11 cellular contexts compared by ENCODE assay signal in genomic region chr1:23149110-23149509, GRCh38. TPM values are rescaled to one million over a fixed set of nuclear protein-coding genes. Genes with fewer than 3 reads are reported as not detected.
DNase-seq lines count a peak whose midpoint lies in the region; ATAC-seq and TF ChIP-seq lines count a peak whose summit lies in the region.
"Had no signal": no experiment of that assay in that cellular context is flagged by ENCODE, and none has a peak within 500 bp of the region (broad histone marks: within the 10 kb centered on the region; RNA-seq: fewer than 3 reads in every experiment).

No MANE protein-coding gene starts in this region.

- intact Hi-C loops in activated T-helper 1 cell treated with anti-CD3 and anti-CD28 coated beads, Interleukin-12 subunit alpha, Interleukin-12 subunit beta, Interleukin-2, Interleukin-4 antibody, amounts not matched to agents 30 ng/mL and 10 ng/mL and 1 ng/mL, durations not matched to agents 14 hours and 24 hours and 36 hours (cut with micrococcal nuclease), result no loop called here
- intact Hi-C loops in vagina (cut with DNase I), result no loop called here

- peak overlapping the region; percentile 20 for H3K27ac Mint-ChIP-seq in activated T-helper 1 cell treated with anti-CD3 and anti-CD28 coated beads, Interleukin-12 subunit alpha, Interleukin-12 subunit beta, Interleukin-2, Interleukin-4 antibody, amounts not matched to agents 30 ng/mL and 10 ng/mL and 1 ng/mL, durations not matched to agents 14 hours and 24 hours and 36 hours

- H3K36me3 ChIP-seq in mucosa of rectum (ENCODE audit: control insufficient read depth in 2 of 2, insufficient read depth in 2 of 2, low read length in 2 of 2) (no peaks in the 10 kb centered on the region), vagina (no peaks in the 10 kb centered on the region)
- H3K36me3 ChIP-seq: HAP-1 had no signal

- ATAC-seq in HG03108 (IDR thresholded peaks at IDR 0.05; ENCODE audit: unreplicated experiment) (peak; percentile 87), HG02678 (IDR thresholded peaks at IDR 0.05; ENCODE audit: unreplicated experiment) (no peak)
- ATAC-seq: natural killer cell had no signal

- no peaks in the 10 kb centered on the region for H3K9me3 Mint-ChIP-seq in activated T-helper 1 cell treated with anti-CD3 and anti-CD28 coated beads, Interleukin-12 subunit alpha, Interleukin-12 subunit beta, Interleukin-2, Interleukin-4 antibody, amounts not matched to agents 30 ng/mL and 10 ng/mL and 1 ng/mL, durations not matched to agents 14 hours and 24 hours and 36 hours
- H3K9me3 Mint-ChIP-seq: natural killer cell had no signal

- TF ChIP-seq POLR2A in vagina (IDR thresholded peaks at IDR 0.05), result no peak

- H3K27ac ChIP-seq in mucosa of rectum (ENCODE audit: low read depth in 2 of 2, low read length in 2 of 2), result peak overlapping the region; percentile 45 to 72
- H3K27ac ChIP-seq in vagina, result no peak overlapping the region

- H3K4me3 Mint-ChIP-seq in activated T-helper 1 cell treated with anti-CD3 and anti-CD28 coated beads, Interleukin-12 subunit alpha, Interleukin-12 subunit beta, Interleukin-2, Interleukin-4 antibody, amounts not matched to agents 30 ng/mL and 10 ng/mL and 1 ng/mL, durations not matched to agents 14 hours and 24 hours and 36 hours, result no peak overlapping the region
- H3K4me3 Mint-ChIP-seq: natural killer cell had no signal

- H3K4me3 ChIP-seq in mucosa of rectum (ENCODE audit: low read length in 2 of 2), result no peak overlapping the region
- no peak overlapping the region for H3K4me3 ChIP-seq in vagina
- H3K4me3 ChIP-seq: HAP-1 had no signal

- H3K4me1 ChIP-seq in mucosa of rectum (ENCODE audit: control insufficient read depth in 2 of 2, insufficient read depth in 2 of 2, low read length in 2 of 2), result peaks cover 6 to 12% of the 10 kb centered on the region in 2 donors
- peaks cover 38% of the 10 kb centered on the region for H3K4me1 ChIP-seq in vagina

- DNase-seq in NCI-H510A treated with DMSO at 0.1 percent for 48 hours (lab: John Stamatoyannopoulos, UW) (peak; percentile 42), NCI-H510A (lab: John Stamatoyannopoulos, UW) (no peak), COLO668 (lab: John Stamatoyannopoulos, UW; ENCODE audit: unreplicated experiment) (no peak), vagina (ENCODE audit: extremely low spot score in 2 of 2) (no peak)
- DNase-seq in activated T-helper 1 cell treated with anti-CD3 and anti-CD28 coated beads, Interleukin-12 subunit alpha, Interleukin-12 subunit beta, Interleukin-2, Interleukin-4 antibody, amounts not matched to agents 30 ng/mL and 10 ng/mL and 1 ng/mL, durations not matched to agents 14 hours and 24 hours and 36 hours (ENCODE audit: low spot score), result no peak
- DNase-seq: natural killer cell, NCI-H524 had no signal

- H3K27me3 Mint-ChIP-seq in activated T-helper 1 cell treated with anti-CD3 and anti-CD28 coated beads, Interleukin-12 subunit alpha, Interleukin-12 subunit beta, Interleukin-2, Interleukin-4 antibody, amounts not matched to agents 30 ng/mL and 10 ng/mL and 1 ng/mL, durations not matched to agents 14 hours and 24 hours and 36 hours (ENCODE audit: insufficient read depth), result no peaks in the 10 kb centered on the region

- no peak for TF ChIP-seq CTCF in vagina (IDR thresholded peaks at IDR 0.05)

- peaks cover 4% of the 10 kb centered on the region for H3K36me3 Mint-ChIP-seq in activated T-helper 1 cell treated with anti-CD3 and anti-CD28 coated beads, Interleukin-12 subunit alpha, Interleukin-12 subunit beta, Interleukin-2, Interleukin-4 antibody, amounts not matched to agents 30 ng/mL and 10 ng/mL and 1 ng/mL, durations not matched to agents 14 hours and 24 hours and 36 hours (ENCODE audit: low read depth)
- H3K36me3 Mint-ChIP-seq: natural killer cell had no signal

- no peaks in the 10 kb centered on the region for H3K27me3 ChIP-seq in mucosa of rectum (ENCODE audit: control insufficient read depth in 2 of 2, insufficient read depth in 2 of 2, low read length in 2 of 2)
- H3K27me3 ChIP-seq in vagina, result no peaks in the 10 kb centered on the region

- peaks cover 30% of the 10 kb centered on the region for H3K4me1 Mint-ChIP-seq in activated T-helper 1 cell treated with anti-CD3 and anti-CD28 coated beads, Interleukin-12 subunit alpha, Interleukin-12 subunit beta, Interleukin-2, Interleukin-4 antibody, amounts not matched to agents 30 ng/mL and 10 ng/mL and 1 ng/mL, durations not matched to agents 14 hours and 24 hours and 36 hours (ENCODE audit: low read depth)

- peak overlapping the region in 1 of 2 donors; percentile 33 for H3K9ac ChIP-seq in mucosa of rectum (ENCODE audit: low read depth in 1 of 2, low read length in 2 of 2)

- H3K9me3 ChIP-seq in mucosa of rectum (ENCODE audit: control insufficient read depth in 2 of 2, low read length in 2 of 2) (no peaks in the 10 kb centered on the region), vagina (no peaks in the 10 kb centered on the region)
- H3K9me3 ChIP-seq: HAP-1 had no signal

RNA-seq across cellular contexts. Expression of gene LUZP1, which starts 19.5 kb away (rescaled TPM):
- 23.3 and 27.7 TPM in 2 replicates for total RNA-seq in activated T-helper 1 cell treated with anti-CD3 and anti-CD28 coated beads, Interleukin-12 subunit alpha, Interleukin-12 subunit beta, Interleukin-2, Interleukin-4 antibody, amounts not matched to agents 30 ng/mL and 10 ng/mL and 1 ng/mL, durations not matched to agents 14 hours and 24 hours and 36 hours
- total RNA-seq in vagina, result 23.8 TPM
